20 cellular contexts compared by ENCODE assay signal in genomic region chr15:69793783-69794451, GRCh38.
DNase-seq lines count a peak whose midpoint lies in the region; ATAC-seq lines count a peak whose summit lies in the region.
"Had no signal": no experiment of that assay in that cellular context is flagged by ENCODE, and none has a peak within 500 bp of the region (broad histone marks: within the 10 kb centered on the region; RNA-seq: fewer than 3 reads in every experiment).

No MANE protein-coding gene starts in this region.

- 36% methylated on average over 9 of the region's 9 CpGs for WGBS in right cardiac atrium

- H3K9ac ChIP-seq in rectal smooth muscle tissue (ENCODE audit: low read length): no peak overlapping the region

- no peak overlapping the region for H3K4me3 ChIP-seq in right cardiac atrium (ENCODE audit: low read length)
- no peak overlapping the region for H3K4me3 ChIP-seq in rectal smooth muscle tissue (ENCODE audit: low read length)
- H3K4me3 ChIP-seq: cardiac muscle cell, HAP-1, Peyer's patch had no signal

- H3K27me3 ChIP-seq in right cardiac atrium (ENCODE audit: control insufficient read depth, insufficient read depth): no peaks in the 10 kb centered on the region
- H3K27me3 ChIP-seq in rectal smooth muscle tissue (ENCODE audit: control insufficient read depth, insufficient read depth, low read length): no peaks in the 10 kb centered on the region
- H3K27me3 ChIP-seq: cardiac muscle cell, Peyer's patch had no signal

- H3K9me3 ChIP-seq in right cardiac atrium (ENCODE audit: control insufficient read depth, low read length): no peaks in the 10 kb centered on the region
- H3K9me3 ChIP-seq: HAP-1 had no signal

- DNase-seq in Right ventricle myocardium inferior (ENCODE audit: missing footprints): no peak
- no peak for DNase-seq in Right ventricle myocardium superior
- DNase-seq in right cardiac atrium: peak; percentile 44 to 76 (median 66)
- DNase-seq in DMS 273 treated with DMSO at 0.1 percent for 48 hours (lab: John Stamatoyannopoulos, UW): no peak
- no peak for DNase-seq in NCI-H2081 treated with DMSO at 0.1 percent for 48 hours (lab: John Stamatoyannopoulos, UW)
- DNase-seq in D341Med (ENCODE audit: low spot score): no peak
- DNase-seq: activated CD4-positive, alpha-beta T cell treated with anti-CD3 and anti-CD28 coated beads, Interleukin-2, amount 50 U/mL, for 48 hours; activated T-cell treated with anti-CD3 and anti-CD28 coated beads, Interleukin-2, amount 50 U/mL, for 4 hours; effector CD8-positive, alpha-beta T cell; NCI-H1417; NCI-H2171; NCI-H82; nucleus accumbens; small intestine; SW 1271 had no signal

- H3K27ac ChIP-seq in right cardiac atrium (ENCODE audit: low read length): peak overlapping the region; percentile 57
- peak overlapping the region; percentile 10 for H3K27ac ChIP-seq in rectal smooth muscle tissue (ENCODE audit: low read depth, low read length)
- H3K27ac ChIP-seq: cardiac muscle cell, Peyer's patch had no signal

- H3K4me1 ChIP-seq in right cardiac atrium (ENCODE audit: control insufficient read depth, insufficient read depth, low read length) (peaks cover 5% of the 10 kb centered on the region), rectal smooth muscle tissue (ENCODE audit: control insufficient read depth, insufficient read depth, low read length) (peaks cover 2% of the 10 kb centered on the region)
- H3K4me1 ChIP-seq: HAP-1 had no signal

- no peaks in the 10 kb centered on the region for H3K36me3 ChIP-seq in rectal smooth muscle tissue (ENCODE audit: control insufficient read depth, insufficient read depth, low read length)
- H3K36me3 ChIP-seq: cardiac muscle cell, HAP-1, Peyer's patch had no signal

- ATAC-seq in Right ventricle myocardium inferior: peak; percentile 12
- no peak for ATAC-seq in Right ventricle myocardium superior (ENCODE audit: poor library complexity)
- ATAC-seq in right cardiac atrium: peak; percentile 72 to 81
- no peak for ATAC-seq in HG03565 (IDR thresholded peaks at IDR 0.05; ENCODE audit: unreplicated experiment)
- ATAC-seq: activated T-cell treated with anti-CD3 and anti-CD28 coated beads, Interleukin-2, amount 50 U/mL, for 4 hours had no signal

- intact Hi-C loops in Right ventricle myocardium inferior (cut with DNase I): no loop called here
- intact Hi-C loops in Right ventricle myocardium superior (cut with DNase I): no loop called here
- intact Hi-C loops in right cardiac atrium (cut with DNase I): no loop called here

Comparison
In these comparisons a context has a peak if more than half of its experiments do, and no peak if none do; other contexts are left out.
1. ATAC-seq: peak in Right ventricle myocardium inferior (single experiment) and right cardiac atrium (2 of 2); none in Right ventricle myocardium superior (single experiment) and HG03565 (single experiment).
2. DNase-seq: peak in right cardiac atrium (3 of 3); none in Right ventricle myocardium inferior (single experiment), Right ventricle myocardium superior (single experiment), DMS 273 treated with DMSO at 0.1 percent for 48 hours (single experiment), NCI-H2081 treated with DMSO at 0.1 percent for 48 hours (single experiment) and D341Med (single experiment).